1 cellular context compared by ENCODE assay signal in genomic region chr9:136225748-136226679, GRCh38.
TF ChIP-seq lines count a peak whose summit lies in the region.

No MANE protein-coding gene starts in this region.

TF ChIP-seq in HepG2, 621 proteins besides CTCF, POLR2A, EP300 and RAD21 (continued from another document):
- TF ChIP-seq ZBTB49 (CRISPR knock-in tag; IDR thresholded peaks at IDR 0.05; ENCODE audit: borderline replicate concordance) (no peak), ZNF629 (CRISPR knock-in tag; conservative IDR thresholded peaks at IDR 0.05) (no peak), KLF9 (CRISPR knock-in tag; IDR thresholded peaks at IDR 0.05; ENCODE audit: low read depth) (no peak), ZNF501 (CRISPR knock-in tag; IDR thresholded peaks at IDR 0.05) (no peak), RERE (CRISPR knock-in tag; IDR thresholded peaks at IDR 0.05; ENCODE audit: low read depth) (no peak), ARID4A (CRISPR knock-in tag; IDR thresholded peaks at IDR 0.05; ENCODE audit: borderline replicate concordance) (no peak), FOSL2 (CRISPR knock-in tag; IDR thresholded peaks at IDR 0.05) (0 out of 2 replicates have a peak, but pooled peaks have one; percentile 23), BCL3 (CRISPR knock-in tag; IDR thresholded peaks at IDR 0.05) (no peak), PLSCR1 (CRISPR knock-in tag; IDR thresholded peaks at IDR 0.05; ENCODE audit: borderline replicate concordance) (no peak), XBP1 (CRISPR knock-in tag; IDR thresholded peaks at IDR 0.05) (no peak)
